8 cellular contexts compared by ENCODE assay signal in the genomic region with DNA sequence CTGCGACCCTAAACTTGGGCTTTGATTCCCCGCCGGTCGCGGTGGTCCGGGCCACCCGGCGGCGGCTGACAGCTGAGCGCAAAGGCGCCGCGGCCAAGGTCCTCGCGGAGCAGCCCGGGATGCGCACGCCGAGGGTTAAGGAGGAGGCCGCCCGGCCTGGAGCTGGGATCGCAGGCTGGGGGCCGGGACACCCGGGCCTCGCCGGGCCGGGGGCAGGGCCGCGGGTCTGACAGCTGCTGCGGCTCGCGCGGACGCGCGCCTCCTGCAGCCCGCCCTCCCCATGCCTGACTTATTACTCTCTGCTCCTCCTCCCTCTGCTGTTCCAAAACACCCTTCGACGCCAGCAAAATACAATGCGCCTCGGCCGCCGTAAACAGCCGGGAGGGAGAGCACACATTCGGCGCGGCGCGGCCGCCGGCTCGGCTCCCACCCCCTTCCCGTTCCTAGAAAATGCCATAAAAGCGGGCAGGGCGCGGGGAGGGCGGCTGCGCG. TPM values are rescaled to one million over a fixed set of nuclear protein-coding genes. Genes with fewer than 3 reads are reported as not detected.
DNase-seq lines count a peak whose midpoint lies in the region; ATAC-seq and TF ChIP-seq lines count a peak whose summit lies in the region.

No MANE protein-coding gene starts in this region.

- H3K27me3 Mint-ChIP-seq in activated CD4-positive, alpha-beta T cell treated with anti-CD3 and anti-CD28 coated beads for 36 hours, result peaks cover 7% of the 10 kb centered on the region

- no peaks in the 10 kb centered on the region for H3K9me3 Mint-ChIP-seq in activated CD4-positive, alpha-beta T cell treated with anti-CD3 and anti-CD28 coated beads for 36 hours (ENCODE audit: low read depth)

- no peaks in the 10 kb centered on the region; the same call in 1 of the 2 replicates for H3K4me1 ChIP-seq in HEK293 (ENCODE audit: control insufficient read depth, insufficient read depth, low read length)

- H3K4me1 Mint-ChIP-seq in activated CD4-positive, alpha-beta T cell treated with anti-CD3 and anti-CD28 coated beads for 36 hours, result peaks cover 55% of the 10 kb centered on the region

- H3K4me3 Mint-ChIP-seq in activated CD4-positive, alpha-beta T cell treated with anti-CD3 and anti-CD28 coated beads for 36 hours, result peak overlapping the region; percentile 86

- intact Hi-C loops in activated CD4-positive, alpha-beta T cell treated with anti-CD3 and anti-CD28 coated beads for 36 hours (cut with DNase I, micrococcal nuclease), result loop anchor here (1.0 to 10.0 kb wide), 12 partner anchors 22 to 861 kb away; a partner anchor contains a TSS

- H3K27ac ChIP-seq in HEK293 (ENCODE audit: extremely low read depth, low read depth, low read length) (peak overlapping the region; percentile 70; the same call in 1 of the 2 replicates), cingulate gyrus (ENCODE audit: low read depth, low read length) (peak overlapping the region; percentile 42)

- H3K9me3 ChIP-seq in HEK293 (ENCODE audit: control insufficient read depth, insufficient read depth, low read depth, low read length), result no peaks in the 10 kb centered on the region

- CTCF ChIA-PET in HEK293 (lab: Yijun Ruan, JAX), result interaction anchor here (0.7 to 2.0 kb wide), 7 partner anchors 11 to 1135 kb away, joined by 3 to 10 read pairs (median 3); no protein-coding TSS in a partner anchor
- CTCF ChIA-PET in activated CD4-positive, alpha-beta T cell treated with anti-CD3 and anti-CD28 coated beads for 36 hours (lab: Charles Lee), result interaction anchor here (0.6 to 1.7 kb wide), 11 partner anchors 9 to 341 kb away, joined by 3 to 8 read pairs (median 4); no protein-coding TSS in a partner anchor

- DNase-seq in DMS114 treated with DMSO at 0.1 percent for 48 hours (lab: John Stamatoyannopoulos, UW; ENCODE audit: unreplicated experiment) (peak; percentile 10), NCI-H2171 (lab: John Stamatoyannopoulos, UW) (peak; percentile 49), kidney tubule cell (ENCODE audit: low spot score) (peak; percentile 65)
- DNase-seq in activated CD4-positive, alpha-beta T cell treated with anti-CD3 and anti-CD28 coated beads for 36 hours, result peak; percentile 84
- peak; percentile 32 to 34 for DNase-seq in stimulated activated CD4-positive, alpha-beta T cell treated with anti-CD3 and anti-CD28 coated beads, Interleukin-1b, Interleukin-23, amount 100 ng/mL, for 1 hour (ENCODE audit: low read depth in 2 of 2)

- POLR2A ChIA-PET in HEK293 (lab: Yijun Ruan, JAX), result interaction anchor here (0.6 to 1.9 kb wide), 9 partner anchors 8 to 182 kb away, joined by 3 to 15 read pairs (median 4); no protein-coding TSS in a partner anchor
- POLR2A ChIA-PET in activated CD4-positive, alpha-beta T cell treated with anti-CD3 and anti-CD28 coated beads for 36 hours (lab: Charles Lee), result interaction anchor here (0.9 to 1.7 kb wide), 9 partner anchors 11 to 179 kb away, joined by 3 to 15 read pairs (median 3); no protein-coding TSS in a partner anchor

- ATAC-seq in activated CD4-positive, alpha-beta T cell treated with anti-CD3 and anti-CD28 coated beads for 36 hours, result peak; percentile 45
- no peak for ATAC-seq in HG03457 (IDR thresholded peaks at IDR 0.05; ENCODE audit: unreplicated experiment)

- TF ChIP-seq CTCF in HEK293 (tag by site-specific recombination; IDR thresholded peaks at IDR 0.05), result no peak; the same call in 1 of the 2 replicates

- peaks cover 44% of the 10 kb centered on the region for H3K36me3 Mint-ChIP-seq in activated CD4-positive, alpha-beta T cell treated with anti-CD3 and anti-CD28 coated beads for 36 hours (ENCODE audit: low read depth)

- peak overlapping the region; percentile 82 for H3K4me3 ChIP-seq in HEK293 (ENCODE audit: low read depth, low read length)

- H3K36me3 ChIP-seq in HEK293 (ENCODE audit: control insufficient read depth in 2 of 2, insufficient read depth in 1 of 2, low read length in 2 of 2), result no peaks in the 10 kb centered on the region

- peak overlapping the region; percentile 100 for H3K27ac Mint-ChIP-seq in activated CD4-positive, alpha-beta T cell treated with anti-CD3 and anti-CD28 coated beads for 36 hours

TF ChIP-seq in HEK293, 187 proteins besides CTCF, POLR2A, EP300 and RAD21 (continues in another document):
- TF ChIP-seq, protein P1, sequence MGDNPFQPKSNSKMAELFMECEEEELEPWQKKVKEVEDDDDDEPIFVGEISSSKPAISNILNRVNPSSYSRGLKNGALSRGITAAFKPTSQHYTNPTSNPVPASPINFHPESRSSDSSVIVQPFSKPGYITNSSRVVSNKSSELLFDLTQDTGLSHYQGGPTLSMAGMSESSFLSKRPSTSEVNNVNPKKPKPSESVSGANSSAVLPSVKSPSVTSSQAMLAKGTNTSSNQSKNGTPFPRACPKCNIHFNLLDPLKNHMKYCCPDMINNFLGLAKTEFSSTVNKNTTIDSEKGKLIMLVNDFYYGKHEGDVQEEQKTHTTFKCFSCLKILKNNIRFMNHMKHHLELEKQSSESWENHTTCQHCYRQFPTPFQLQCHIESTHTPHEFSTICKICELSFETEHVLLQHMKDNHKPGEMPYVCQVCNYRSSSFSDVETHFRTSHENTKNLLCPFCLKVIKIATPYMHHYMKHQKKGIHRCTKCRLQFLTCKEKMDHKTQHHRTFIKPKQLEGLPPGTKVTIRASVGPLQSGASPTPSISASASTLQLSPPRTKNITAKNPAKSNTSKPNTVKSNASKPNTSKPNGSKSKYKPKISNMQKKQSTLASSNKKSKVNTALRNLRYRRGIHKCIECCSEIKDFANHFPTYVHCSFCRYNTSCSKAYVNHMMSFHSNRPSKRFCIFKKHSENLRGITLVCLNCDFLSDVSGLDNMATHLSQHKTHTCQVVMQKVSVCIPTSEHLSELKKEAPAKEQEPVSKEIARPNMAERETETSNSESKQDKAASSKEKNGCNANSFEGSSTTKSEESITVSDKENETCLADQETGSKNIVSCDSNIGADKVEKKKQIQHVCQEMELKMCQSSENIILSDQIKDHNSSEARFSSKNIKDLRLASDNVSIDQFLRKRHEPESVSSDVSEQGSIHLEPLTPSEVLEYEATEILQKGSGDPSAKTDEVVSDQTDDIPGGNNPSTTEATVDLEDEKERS (tag by site-specific recombination; IDR thresholded peaks at IDR 0.05), result no peak
- TF ChIP-seq, protein P2, sequence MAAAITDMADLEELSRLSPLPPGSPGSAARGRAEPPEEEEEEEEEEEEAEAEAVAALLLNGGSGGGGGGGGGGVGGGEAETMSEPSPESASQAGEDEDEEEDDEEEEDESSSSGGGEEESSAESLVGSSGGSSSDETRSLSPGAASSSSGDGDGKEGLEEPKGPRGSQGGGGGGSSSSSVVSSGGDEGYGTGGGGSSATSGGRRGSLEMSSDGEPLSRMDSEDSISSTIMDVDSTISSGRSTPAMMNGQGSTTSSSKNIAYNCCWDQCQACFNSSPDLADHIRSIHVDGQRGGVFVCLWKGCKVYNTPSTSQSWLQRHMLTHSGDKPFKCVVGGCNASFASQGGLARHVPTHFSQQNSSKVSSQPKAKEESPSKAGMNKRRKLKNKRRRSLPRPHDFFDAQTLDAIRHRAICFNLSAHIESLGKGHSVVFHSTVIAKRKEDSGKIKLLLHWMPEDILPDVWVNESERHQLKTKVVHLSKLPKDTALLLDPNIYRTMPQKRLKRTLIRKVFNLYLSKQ (tag by site-specific recombination; IDR thresholded peaks at IDR 0.05; ENCODE audit: borderline replicate concordance), result no peak
- TF ChIP-seq ZNF670 (tag by site-specific recombination; IDR thresholded peaks at IDR 0.05; ENCODE audit: low read depth) (no peak), ZNF548 (tag by site-specific recombination; IDR thresholded peaks at IDR 0.05) (no peak), ZNF133 (tag by site-specific recombination; IDR thresholded peaks at IDR 0.05) (no peak), ZIC2 (tag by site-specific recombination; IDR thresholded peaks at IDR 0.05) (no peak), ZNF830 (tag by site-specific recombination; IDR thresholded peaks at IDR 0.05; ENCODE audit: low read depth) (no peak), ZNF544 (tag by site-specific recombination; IDR thresholded peaks at IDR 0.05) (no peak), ZNF138 (tag by site-specific recombination; IDR thresholded peaks at IDR 0.05; ENCODE audit: borderline replicate concordance) (no peak), ZNF837 (tag by site-specific recombination; IDR thresholded peaks at IDR 0.05) (no peak), KLF10 (tag by site-specific recombination; IDR thresholded peaks at IDR 0.05) (peak; percentile 62; the same call in 1 of the 2 replicates), ZNF660 (tag by site-specific recombination; IDR thresholded peaks at IDR 0.05) (peak; percentile 70), IKZF3 (tag by site-specific recombination; IDR thresholded peaks at IDR 0.05) (0 out of 2 replicates have a peak, but pooled peaks have one; percentile 56), SP3 (tag by site-specific recombination; IDR thresholded peaks at IDR 0.05) (no peak)
- TF ChIP-seq, protein P3, sequence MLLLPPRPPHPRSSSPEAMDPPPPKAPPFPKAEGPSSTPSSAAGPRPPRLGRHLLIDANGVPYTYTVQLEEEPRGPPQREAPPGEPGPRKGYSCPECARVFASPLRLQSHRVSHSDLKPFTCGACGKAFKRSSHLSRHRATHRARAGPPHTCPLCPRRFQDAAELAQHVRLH (tag by site-specific recombination; IDR thresholded peaks at IDR 0.05), result no peak
- TF ChIP-seq, protein P4, sequence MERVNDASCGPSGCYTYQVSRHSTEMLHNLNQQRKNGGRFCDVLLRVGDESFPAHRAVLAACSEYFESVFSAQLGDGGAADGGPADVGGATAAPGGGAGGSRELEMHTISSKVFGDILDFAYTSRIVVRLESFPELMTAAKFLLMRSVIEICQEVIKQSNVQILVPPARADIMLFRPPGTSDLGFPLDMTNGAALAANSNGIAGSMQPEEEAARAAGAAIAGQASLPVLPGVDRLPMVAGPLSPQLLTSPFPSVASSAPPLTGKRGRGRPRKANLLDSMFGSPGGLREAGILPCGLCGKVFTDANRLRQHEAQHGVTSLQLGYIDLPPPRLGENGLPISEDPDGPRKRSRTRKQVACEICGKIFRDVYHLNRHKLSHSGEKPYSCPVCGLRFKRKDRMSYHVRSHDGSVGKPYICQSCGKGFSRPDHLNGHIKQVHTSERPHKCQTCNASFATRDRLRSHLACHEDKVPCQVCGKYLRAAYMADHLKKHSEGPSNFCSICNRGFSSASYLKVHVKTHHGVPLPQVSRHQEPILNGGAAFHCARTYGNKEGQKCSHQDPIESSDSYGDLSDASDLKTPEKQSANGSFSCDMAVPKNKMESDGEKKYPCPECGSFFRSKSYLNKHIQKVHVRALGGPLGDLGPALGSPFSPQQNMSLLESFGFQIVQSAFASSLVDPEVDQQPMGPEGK (tag by site-specific recombination; IDR thresholded peaks at IDR 0.05), result peak; percentile 17; the same call in 1 of the 2 replicates

RNA-seq across cellular contexts. Expression of a gene that starts 0.7 kb away (rescaled TPM):
- total RNA-seq in activated CD4-positive, alpha-beta T cell treated with anti-CD3 and anti-CD28 coated beads for 36 hours, result 10 to 100 TPM; 74.7 to 87.3 TPM

Comparison
In these comparisons a context has a peak if more than half of its experiments do, and no peak if none do; other contexts are left out.
1. DNase-seq: peak in every context shown above with its lines; median percentile 84 in activated CD4-positive, alpha-beta T cell treated with anti-CD3 and anti-CD28 coated beads for 36 hours; 65 in kidney tubule cell; 49 in NCI-H2171; 33 in stimulated activated CD4-positive, alpha-beta T cell treated with anti-CD3 and anti-CD28 coated beads, Interleukin-1b, Interleukin-23, amount 100 ng/mL, for 1 hour; 10 in DMS114 treated with DMSO at 0.1 percent for 48 hours.